In the genomic region with DNA sequence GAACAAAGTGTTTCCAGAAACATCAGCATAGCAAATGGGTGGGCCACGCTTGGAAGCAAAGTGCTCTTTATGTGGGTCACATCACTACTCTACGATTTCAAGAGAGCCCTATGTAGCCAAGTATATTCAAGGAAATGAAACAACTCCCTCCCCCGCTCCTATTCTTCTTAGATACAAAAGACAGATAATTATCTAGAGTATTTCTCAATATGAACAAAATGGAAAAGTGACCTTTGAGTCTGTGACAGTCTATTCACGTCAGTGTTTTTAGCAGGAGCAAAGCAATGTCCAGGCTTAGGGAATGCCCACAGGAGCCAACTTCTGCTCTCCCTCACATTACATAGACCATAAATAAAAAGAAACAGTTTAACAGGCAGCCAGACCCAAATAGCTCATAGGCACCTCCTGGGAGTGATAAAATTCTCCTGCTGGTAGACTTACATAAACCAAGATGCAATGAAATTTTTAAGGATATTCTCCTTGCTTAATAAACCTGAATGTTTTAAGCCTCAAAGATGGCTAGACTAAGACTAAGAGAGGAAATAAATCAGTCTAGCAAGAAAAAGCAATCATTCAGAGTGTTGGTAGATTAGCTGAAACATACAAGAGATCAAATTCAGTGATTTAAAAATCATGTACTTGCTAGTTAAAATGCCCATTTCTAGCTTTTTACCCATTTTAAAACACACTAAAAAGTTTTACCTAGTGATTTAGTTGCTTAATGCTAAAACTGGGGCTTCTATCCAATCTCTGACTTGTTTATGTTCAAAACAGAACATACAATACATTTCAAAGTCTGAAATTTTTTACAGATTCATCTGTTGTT, we compare ENCODE assay signal across 15 cellular contexts.
DNase-seq lines count a peak whose midpoint lies in the region; ATAC-seq, FAIRE-seq and TF ChIP-seq lines count a peak whose summit lies in the region.
"Had no signal": no experiment of that assay in that cellular context is flagged by ENCODE, and none has a peak within 500 bp of the region (broad histone marks: within the 10 kb centered on the region; RNA-seq: fewer than 3 reads in every experiment).

No MANE protein-coding gene starts in this region.

- no peak for FAIRE-seq in A549 (lab: Jason Lieb, UNC)
- FAIRE-seq: GM12891, urothelium cell line had no signal

- H2AFZ ChIP-seq in parathyroid adenoma: no peak overlapping the region

- H3K27ac ChIP-seq in A549: peak overlapping the region; percentile 6 to 39; a peak in 3 of 6 replicates
- peak overlapping the region; percentile 43 to 79 (median 72) for H3K27ac ChIP-seq in heart left ventricle
- peak overlapping the region; percentile 36 for H3K27ac ChIP-seq in parathyroid adenoma

- no peaks in the 10 kb centered on the region for H3K9me3 Mint-ChIP-seq in activated CD8-positive, alpha-beta memory T cell treated with anti-CD3 and anti-CD28 coated beads, Interleukin-2, amount 10 ng/mL, durations not matched to agents 7 days and 5 days (ENCODE audit: low read depth)
- H3K9me3 Mint-ChIP-seq: activated T-cell treated with anti-CD3 and anti-CD28 coated beads, Interleukin-2, amount 50 U/mL, for 4 hours had no signal

- TF ChIP-seq CTCF in A549 (IDR thresholded peaks at IDR 0.05) (no peak), heart left ventricle (IDR thresholded peaks at IDR 0.05) (no peak), parathyroid adenoma (IDR thresholded peaks at IDR 0.05) (no peak)

- no peak overlapping the region for H3K4me3 Mint-ChIP-seq in activated CD8-positive, alpha-beta memory T cell treated with anti-CD3 and anti-CD28 coated beads, Interleukin-2, amount 10 ng/mL, durations not matched to agents 7 days and 5 days
- H3K4me3 Mint-ChIP-seq: activated T-cell treated with anti-CD3 and anti-CD28 coated beads, Interleukin-2, amount 50 U/mL, for 4 hours had no signal

- no peak overlapping the region for H3K4me3 ChIP-seq in A549
- no peak overlapping the region for H3K4me3 ChIP-seq in heart left ventricle
- no peak overlapping the region for H3K4me3 ChIP-seq in parathyroid adenoma (ENCODE audit: low read depth, low read length)
- H3K4me3 ChIP-seq: smooth muscle cell had no signal

- no peaks in the 10 kb centered on the region for H3K27me3 ChIP-seq in heart left ventricle
- H3K27me3 ChIP-seq in parathyroid adenoma (ENCODE audit: control insufficient read depth, insufficient read depth, low read length): no peaks in the 10 kb centered on the region

- peak in 1 of 2 experiments; percentile 59 for DNase-seq in A549 (ENCODE audit: low read depth in 1 of 2, low spot score in 1 of 2)
- DNase-seq in NCI-H2227 (lab: John Stamatoyannopoulos, UW; ENCODE audit: unreplicated experiment): peak; percentile 42
- DNase-seq in heart left ventricle: peak in 1 of 5 donors; percentile 37
- DNase-seq in activated CD8-positive, alpha-beta memory T cell treated with anti-CD3 and anti-CD28 coated beads, Interleukin-2, amount 50 U/mL, for 4 hours: no peak
- no peak for DNase-seq in activated CD8-positive, alpha-beta memory T cell treated with anti-CD3 and anti-CD28 coated beads, Interleukin-2, amount 10 ng/mL, durations not matched to agents 7 days and 5 days
- DNase-seq in ACHN: no peak
- no peak for DNase-seq in NCI-H1694 treated with DMSO at 0.1 percent for 48 hours (lab: John Stamatoyannopoulos, UW)
- DNase-seq: activated CD4-positive, CD25-positive, alpha-beta regulatory T cell treated with anti-CD3 and anti-CD28 coated beads, Interleukin-2, amount 50 U/mL, for 72 hours; activated T-cell treated with anti-CD3 and anti-CD28 coated beads, Interleukin-2, amount 50 U/mL, for 4 hours; NCI-H1105; NK-92 treated with Interleukin-12 subunit alpha and Interleukin-12 subunit beta, amount 100 ng/mL, for 24 hours had no signal

- no peak overlapping the region for H3K9ac ChIP-seq in parathyroid adenoma

- H3K4me1 Mint-ChIP-seq in activated CD8-positive, alpha-beta memory T cell treated with anti-CD3 and anti-CD28 coated beads, Interleukin-2, amount 10 ng/mL, durations not matched to agents 7 days and 5 days: peaks cover 3% of the 10 kb centered on the region

- no peak for TF ChIP-seq RAD21 in A549 (conservative IDR thresholded peaks at IDR 0.05 in 1 of 2, IDR thresholded peaks at IDR 0.05 in 1 of 2)

- TF ChIP-seq POLR2A in A549 (IDR thresholded peaks at IDR 0.05; ENCODE audit: low read length) (no peak), heart left ventricle (IDR thresholded peaks at IDR 0.05) (peak in 1 of 2 donors; percentile 27)

- peak overlapping the region; percentile 40; the same call in 2 of the 3 replicates for H3K4me2 ChIP-seq in A549
- H3K4me2 ChIP-seq in parathyroid adenoma (ENCODE audit: low read length): no peak overlapping the region

- H3K27me3 Mint-ChIP-seq in activated CD8-positive, alpha-beta memory T cell treated with anti-CD3 and anti-CD28 coated beads, Interleukin-2, amount 10 ng/mL, durations not matched to agents 7 days and 5 days: no peaks in the 10 kb centered on the region

- H3K4me1 ChIP-seq in A549 (peaks cover 23% of the 10 kb centered on the region), heart left ventricle (peaks cover 0 to 42% (median 28%) of the 10 kb centered on the region in 12 donors), parathyroid adenoma (peaks cover 5% of the 10 kb centered on the region)

- POLR2A ChIA-PET in A549 (lab: Yijun Ruan, JAX): no interaction called here

- no peaks in the 10 kb centered on the region for H3K36me3 ChIP-seq in heart left ventricle
- no peaks in the 10 kb centered on the region for H3K36me3 ChIP-seq in parathyroid adenoma (ENCODE audit: control insufficient read depth, insufficient read depth, low read length)

- 60% methylated on average over 4 of the region's 4 CpGs for WGBS in A549 (ENCODE audit: missing lambda C conversion rate)
- 37 to 49% (median 38%) methylated on average over 4 of the region's 4 CpGs for WGBS in heart left ventricle, 4 donors

- CTCF ChIA-PET in A549 (lab: Yijun Ruan, JAX): no interaction called here
- CTCF ChIA-PET in activated CD8-positive, alpha-beta memory T cell treated with anti-CD3 and anti-CD28 coated beads, Interleukin-2, amount 10 ng/mL, durations not matched to agents 7 days and 5 days (lab: Charles Lee): interaction anchor here (1.8 kb wide), 1 partner anchor 182 kb away, joined by 4 read pairs; no protein-coding TSS in a partner anchor

- ATAC-seq in A549 (peak in 1 of 2 experiments; percentile 69; a peak in 3 of 6 replicates), heart left ventricle (peak; percentile 82 to 94 (median 88))
- ATAC-seq in activated CD8-positive, alpha-beta memory T cell treated with anti-CD3 and anti-CD28 coated beads, Interleukin-2, amount 10 ng/mL, durations not matched to agents 7 days and 5 days: no peak
- ATAC-seq: activated T-cell treated with anti-CD3 and anti-CD28 coated beads, Interleukin-2, amount 50 U/mL, for 4 hours had no signal

- intact Hi-C loops in heart left ventricle (cut with DNase I): loop anchor here in 4 of 10 donors (1.0 to 10.0 kb wide), 5 partner anchors 25 to 175 kb away; no protein-coding TSS in a partner anchor

- TF ChIP-seq EP300 in A549 (IDR thresholded peaks at IDR 0.05): no peak

- no peak overlapping the region for H3K27ac Mint-ChIP-seq in activated CD8-positive, alpha-beta memory T cell treated with anti-CD3 and anti-CD28 coated beads, Interleukin-2, amount 10 ng/mL, durations not matched to agents 7 days and 5 days

- H3K79me2 ChIP-seq in parathyroid adenoma: no peaks in the 10 kb centered on the region

- in situ Hi-C loops in ACHN (cut with HindIII; ENCODE audit: low pct_ligation_motif_present, low pct_unique_long_range_greater_than_20kb, low sequenced_read_pairs): no loop called here

- no peaks in the 10 kb centered on the region for H3K36me3 Mint-ChIP-seq in activated CD8-positive, alpha-beta memory T cell treated with anti-CD3 and anti-CD28 coated beads, Interleukin-2, amount 10 ng/mL, durations not matched to agents 7 days and 5 days

- H3K9me3 ChIP-seq in A549 (no peaks in the 10 kb centered on the region), heart left ventricle (no peaks in the 10 kb centered on the region), parathyroid adenoma (ENCODE audit: control insufficient read depth, low read length) (no peaks in the 10 kb centered on the region)

TF ChIP-seq in A549, 52 proteins besides CTCF, POLR2A, EP300 and RAD21:
- TF ChIP-seq CHD2 (IDR thresholded peaks at IDR 0.05; ENCODE audit: low read length, partially characterized antibody): no peak
